Comparison of ENCODE assay signal across 13 cellular contexts in the genomic region with DNA sequence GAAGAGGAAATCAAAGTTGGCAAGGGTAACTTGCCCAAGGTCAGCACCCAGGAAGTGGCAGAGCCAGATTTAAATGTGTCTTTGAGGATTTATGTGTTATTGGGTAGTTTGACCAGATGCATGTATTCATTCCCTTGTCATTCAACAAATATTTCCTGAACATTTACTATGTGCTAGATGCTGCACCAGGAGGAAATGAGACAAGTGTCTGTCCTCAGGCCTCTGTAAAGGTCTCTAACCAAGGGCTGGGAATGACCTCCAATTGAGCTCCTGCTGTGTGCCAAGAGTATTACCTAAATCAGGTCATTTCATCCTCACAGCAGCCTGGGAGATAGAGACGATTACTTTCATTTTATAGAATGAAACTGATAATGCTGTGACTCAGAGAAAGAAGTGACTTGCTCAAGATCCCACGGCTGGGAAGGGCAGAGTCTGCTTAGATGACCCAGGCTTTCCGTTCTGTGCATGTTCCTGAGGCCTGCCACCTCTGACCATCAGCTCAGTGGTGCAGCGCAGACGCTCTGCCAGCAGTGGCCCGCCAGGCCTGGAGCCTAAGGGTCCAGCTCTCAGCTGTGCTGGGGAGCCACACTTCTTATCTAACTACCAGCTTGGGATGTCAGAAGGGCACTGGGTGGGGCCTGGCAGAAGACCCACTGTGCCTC. TPM values are rescaled to one million over a fixed set of nuclear protein-coding genes. Genes with fewer than 3 reads are reported as not detected.
DNase-seq lines count a peak whose midpoint lies in the region; ATAC-seq and TF ChIP-seq lines count a peak whose summit lies in the region.
"Had no signal": no experiment of that assay in that cellular context is flagged by ENCODE, and none has a peak within 500 bp of the region (broad histone marks: within the 10 kb centered on the region; RNA-seq: fewer than 3 reads in every experiment).

No MANE protein-coding gene starts in this region.

- H3K27me3 Mint-ChIP-seq in T-cell = no peaks in the 10 kb centered on the region
- H3K27me3 Mint-ChIP-seq: activated naive CD8-positive, alpha-beta T cell; naive B cell had no signal

- H3K4me3 ChIP-seq in epithelial cell of esophagus (ENCODE audit: low read length) = no peak overlapping the region
- H3K4me3 ChIP-seq: upper lobe of right lung had no signal

- no peak for TF ChIP-seq CTCF in epithelial cell of esophagus (IDR thresholded peaks at IDR 0.05; ENCODE audit: insufficient read depth, low read depth, low read length, missing control alignments)

- no peaks in the 10 kb centered on the region for H3K36me3 Mint-ChIP-seq in T-cell
- H3K36me3 Mint-ChIP-seq: activated naive CD8-positive, alpha-beta T cell; naive B cell had no signal

- peaks cover 18 to 59% (median 33%) of the 10 kb centered on the region in 3 donors for H3K4me1 Mint-ChIP-seq in T-cell

- ATAC-seq in T-cell (replicated peaks in 1 of 4) (no peak), GM21723 (IDR thresholded peaks at IDR 0.05; ENCODE audit: unreplicated experiment) (no peak)
- ATAC-seq: upper lobe of right lung had no signal

- POLR2A ChIA-PET in T-cell (lab: Charles Lee) = no interaction called here

- no peaks in the 10 kb centered on the region for H3K9me3 Mint-ChIP-seq in T-cell
- H3K9me3 Mint-ChIP-seq: naive B cell had no signal

- peak overlapping the region; percentile 25 to 61 for H3K27ac Mint-ChIP-seq in T-cell
- H3K27ac Mint-ChIP-seq: activated naive CD8-positive, alpha-beta T cell; naive B cell had no signal

- no peak overlapping the region for H3K4me3 Mint-ChIP-seq in T-cell
- H3K4me3 Mint-ChIP-seq: activated naive CD8-positive, alpha-beta T cell had no signal

- DNase-seq in activated T-cell treated with anti-CD3 and anti-CD28 coated beads for 48 hours (ENCODE audit: low read depth) (peak; percentile 21), T-cell (peak in 1 of 34 experiments; percentile 9), epithelial cell of esophagus (ENCODE audit: low read depth) (peak; percentile 28), SHP77 treated with DMSO at 0.1 percent for 48 hours (lab: John Stamatoyannopoulos, UW) (no peak), superior temporal gyrus (ENCODE audit: extremely low spot score) (no peak)
- no peak for DNase-seq in activated T-cell treated with anti-CD3 and anti-CD28 coated beads, Interleukin-2, amount 50 U/mL, for 1 hour
- peak; percentile 56 for DNase-seq in stimulated activated CD8-positive, alpha-beta memory T cell treated with anti-CD3 and anti-CD28 coated beads, Interleukin-4, amount 100 ng/mL, for 48 hours
- DNase-seq: KG1, naive B cell, upper lobe of right lung had no signal

- CTCF ChIA-PET in T-cell (lab: Charles Lee) = no interaction called here

RNA-seq across cellular contexts. Expression of a gene that starts 3.5 kb away (rescaled TPM):
- total RNA-seq in T-cell = 10 to 100 TPM in 4 of 5 donors, 1 to 10 TPM in 1; 8.4 to 21.0 (median 16.2) TPM
- total RNA-seq: NCI-H460 had no signal

RNA-seq across cellular contexts. Expression of a gene that starts 40.3 kb away (rescaled TPM):
- total RNA-seq in T-cell = 1 to 10 TPM in 3 of 5 donors, under 1 TPM in 2; 0.68 to 6.6 (median 6.0) TPM

Comparison
In these comparisons a context has a peak if more than half of its experiments do, and no peak if none do; other contexts are left out.
1. DNase-seq: peak in activated T-cell treated with anti-CD3 and anti-CD28 coated beads for 48 hours (single experiment), epithelial cell of esophagus (single experiment) and stimulated activated CD8-positive, alpha-beta memory T cell treated with anti-CD3 and anti-CD28 coated beads, Interleukin-4, amount 100 ng/mL, for 48 hours (single experiment); none in activated T-cell treated with anti-CD3 and anti-CD28 coated beads, Interleukin-2, amount 50 U/mL, for 1 hour (single experiment), SHP77 treated with DMSO at 0.1 percent for 48 hours (single experiment) and superior temporal gyrus (single experiment).